ENCODE assay signal across 30 cellular contexts in the genomic region with DNA sequence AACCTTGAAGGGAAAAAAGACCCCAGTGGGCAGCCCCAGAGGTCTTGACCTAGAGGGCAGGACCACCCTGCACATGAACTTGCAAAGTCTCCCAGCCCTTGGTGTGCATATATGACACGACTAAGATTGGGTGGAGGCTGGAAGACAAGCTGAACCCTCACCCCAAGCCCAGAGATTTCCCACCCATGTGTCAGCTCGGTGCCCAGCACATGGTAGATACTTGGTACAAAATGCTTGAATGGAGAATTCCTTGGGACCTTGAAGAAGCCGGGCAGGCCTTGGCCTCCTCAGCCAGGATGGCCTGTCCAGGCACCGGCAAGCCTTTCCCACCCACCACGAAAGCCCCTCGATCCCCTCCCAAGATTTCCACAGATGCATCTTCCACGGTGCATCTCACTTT. TPM values are rescaled to one million over a fixed set of nuclear protein-coding genes. Genes with fewer than 3 reads are reported as not detected.
A peak's percentile ranks its signal among the peaks of the same experiment; 100 is the strongest.
DNase-seq lines count a peak whose midpoint lies in the region; ATAC-seq, FAIRE-seq and TF ChIP-seq lines count a peak whose summit lies in the region.
"Had no signal": no experiment of that assay in that cellular context is flagged by ENCODE, and none has a peak within 500 bp of the region (broad histone marks: within the 10 kb centered on the region; RNA-seq: fewer than 3 reads in every experiment).

No MANE protein-coding gene starts in this region.

- no peak for DNase-seq in HepG2 (ENCODE audit: low spot score)
- DNase-seq in right lobe of liver, result no peak
- no peak for DNase-seq in bronchial epithelial cell (ENCODE audit: low read depth)
- no peak for DNase-seq in central memory CD4-positive, alpha-beta T cell
- no peak for DNase-seq in H4 (ENCODE audit: low spot score)
- DNase-seq: 8988T; ACHN; BE2C; C1 segment of cervical spinal cord; CD4-positive, alpha-beta memory T cell; CD4-positive, CD25-positive, alpha-beta regulatory T cell; CD8-positive, alpha-beta memory T cell; COR-L47; DMS 273 treated with DMSO at 0.1 percent for 48 hours; DMS153; DMS53; DMS79; DND-41; EL; GDM1 had no signal

- FAIRE-seq in HepG2 (lab: Jason Lieb, UNC) (no peak), bronchial epithelial cell (lab: Jason Lieb, UNC) (peak; percentile 89)
- FAIRE-seq: A204.1, GM12878, GM12892, GM18507 had no signal

- CTCF ChIA-PET in HepG2 (lab: Yijun Ruan, JAX; ENCODE audit: low intra/inter-chr PET ratio, low total read pairs), result no interaction called here

- in situ Hi-C loops in HepG2 (cut with HindIII; ENCODE audit: extremely low pct_ligation_motif_present, low pct_unique_long_range_greater_than_20kb), result no loop called here

- TF ChIP-seq POLR2A in HepG2 (IDR thresholded peaks at IDR 0.05; ENCODE audit: insufficient read depth in 1 of 2, low read depth in 2 of 2, low read length in 2 of 2) (no peak), right lobe of liver (IDR thresholded peaks at IDR 0.05) (no peak)

- TF ChIP-seq EP300 in HepG2 (IDR thresholded peaks at IDR 0.05; ENCODE audit: low read depth in 2 of 2, low read length in 2 of 2) (no peak), HepG2 (CRISPR knock-in tag; IDR thresholded peaks at IDR 0.05; ENCODE audit: borderline replicate concordance) (no peak)

- no TSS peak for BruUV-seq in HepG2 (replicated peaks; lab: Mats Ljungman, UMichigan)

- WGBS in HepG2 (ENCODE audit: low lambda C conversion rate), result 24% methylated on average over 7 of the region's 7 CpGs
- WGBS in right lobe of liver (ENCODE audit: insufficient coverage, low coverage, low lambda C conversion rate, missing lambda C conversion rate), result 33% methylated on average over 3 of the region's 7 CpGs

- no peak for TF ChIP-seq RAD21 in HepG2 (CRISPR knock-in tag; IDR thresholded peaks at IDR 0.05)

- no peaks in the 10 kb centered on the region for H4K20me1 ChIP-seq in HepG2 (ENCODE audit: insufficient read depth, low read length)
- H4K20me1 ChIP-seq: BLaER1 had no signal

- no peaks in the 10 kb centered on the region for H3K36me3 ChIP-seq in HepG2 (replicated peaks in 1 of 2; ENCODE audit: control insufficient read depth in 1 of 2, insufficient read depth in 2 of 2, low read length in 2 of 2)
- no peaks in the 10 kb centered on the region for H3K36me3 ChIP-seq in right lobe of liver
- no peaks in the 10 kb centered on the region for H3K36me3 ChIP-seq in bronchial epithelial cell (ENCODE audit: control insufficient read depth, insufficient read depth, low read length)
- H3K36me3 ChIP-seq: BE2C, BLaER1 had no signal

- no peak overlapping the region for H2AFZ ChIP-seq in HepG2 (ENCODE audit: low read length)

- H3K79me2 ChIP-seq in HepG2 (ENCODE audit: insufficient read depth, low read length), result no peaks in the 10 kb centered on the region

- H3K4me3 ChIP-seq in HepG2 (replicated peaks in 1 of 3; ENCODE audit: insufficient read depth in 1 of 3, low read depth in 2 of 3, low read length in 3 of 3) (no peak overlapping the region), right lobe of liver (no peak overlapping the region), bronchial epithelial cell (ENCODE audit: low read depth, low read length) (no peak overlapping the region)
- H3K4me3 ChIP-seq: BLaER1, GM12878 had no signal

- intact Hi-C loops in HepG2 (cut with micrococcal nuclease; ENCODE audit: unreplicated experiment) (no loop called here), right lobe of liver (cut with DNase I) (no loop called here)

- peaks cover 16% of the 10 kb centered on the region for H3K4me1 ChIP-seq in HepG2 (ENCODE audit: insufficient read depth, low read length)
- no peaks in the 10 kb centered on the region for H3K4me1 ChIP-seq in right lobe of liver
- H3K4me1 ChIP-seq: BE2C had no signal

- no peak overlapping the region for H3K9ac ChIP-seq in HepG2 (ENCODE audit: insufficient read depth, low read depth, low read length)
- H3K9ac ChIP-seq: BLaER1 had no signal

- H3K27ac ChIP-seq in HepG2 (ENCODE audit: extremely low read length, insufficient read depth, low read length) (no peak overlapping the region), right lobe of liver (no peak overlapping the region)
- H3K27ac ChIP-seq: BLaER1 had no signal

- H3K4me2 ChIP-seq in HepG2 (ENCODE audit: low read depth, low read length), result no peak overlapping the region
- H3K4me2 ChIP-seq: BLaER1 had no signal

- H3K27me3 ChIP-seq in HepG2 (ENCODE audit: control insufficient read depth in 1 of 2, insufficient read depth in 2 of 2, low read length in 2 of 2), result peaks cover 14 to 53% of the 10 kb centered on the region in 2 experiments
- H3K27me3 ChIP-seq in right lobe of liver, result no peaks in the 10 kb centered on the region
- H3K27me3 ChIP-seq in bronchial epithelial cell (ENCODE audit: control insufficient read depth, insufficient read depth, low read length), result no peaks in the 10 kb centered on the region
- H3K27me3 ChIP-seq: BLaER1 had no signal

- TF ChIP-seq CTCF in HepG2 (CRISPR knock-in tag; IDR thresholded peaks at IDR 0.05), result no peak
- no peak for TF ChIP-seq CTCF in right lobe of liver (IDR thresholded peaks at IDR 0.05)
- no peak for TF ChIP-seq CTCF in bronchial epithelial cell (IDR thresholded peaks at IDR 0.05; ENCODE audit: insufficient read depth, low read length, severe bottlenecking)

- ATAC-seq in HepG2, result no peak
- ATAC-seq in right lobe of liver, result no peak
- ATAC-seq: GM12878 had no signal

- POLR2A ChIA-PET in HepG2 (lab: Yijun Ruan, JAX), result no interaction called here

- H3K9me3 ChIP-seq in HepG2 (ENCODE audit: low read length) (no peaks in the 10 kb centered on the region), right lobe of liver (no peaks in the 10 kb centered on the region)
- H3K9me3 ChIP-seq: BE2C, BLaER1 had no signal

TF ChIP-seq in HepG2, 621 proteins besides CTCF, POLR2A, EP300 and RAD21:
- TF ChIP-seq ZEB1 (IDR thresholded peaks at IDR 0.05; ENCODE audit: insufficient replicate concordance, low read depth) (no peak), CREB1 (IDR thresholded peaks at IDR 0.05) (no peak), CREB1 (CRISPR knock-in tag; IDR thresholded peaks at IDR 0.05) (no peak)
- TF ChIP-seq, protein P1, sequence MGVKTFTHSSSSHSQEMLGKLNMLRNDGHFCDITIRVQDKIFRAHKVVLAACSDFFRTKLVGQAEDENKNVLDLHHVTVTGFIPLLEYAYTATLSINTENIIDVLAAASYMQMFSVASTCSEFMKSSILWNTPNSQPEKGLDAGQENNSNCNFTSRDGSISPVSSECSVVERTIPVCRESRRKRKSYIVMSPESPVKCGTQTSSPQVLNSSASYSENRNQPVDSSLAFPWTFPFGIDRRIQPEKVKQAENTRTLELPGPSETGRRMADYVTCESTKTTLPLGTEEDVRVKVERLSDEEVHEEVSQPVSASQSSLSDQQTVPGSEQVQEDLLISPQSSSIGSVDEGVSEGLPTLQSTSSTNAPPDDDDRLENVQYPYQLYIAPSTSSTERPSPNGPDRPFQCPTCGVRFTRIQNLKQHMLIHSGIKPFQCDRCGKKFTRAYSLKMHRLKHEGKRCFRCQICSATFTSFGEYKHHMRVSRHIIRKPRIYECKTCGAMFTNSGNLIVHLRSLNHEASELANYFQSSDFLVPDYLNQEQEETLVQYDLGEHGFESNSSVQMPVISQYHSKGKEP (CRISPR knock-in tag; IDR thresholded peaks at IDR 0.05), result no peak
- TF ChIP-seq, protein P2, sequence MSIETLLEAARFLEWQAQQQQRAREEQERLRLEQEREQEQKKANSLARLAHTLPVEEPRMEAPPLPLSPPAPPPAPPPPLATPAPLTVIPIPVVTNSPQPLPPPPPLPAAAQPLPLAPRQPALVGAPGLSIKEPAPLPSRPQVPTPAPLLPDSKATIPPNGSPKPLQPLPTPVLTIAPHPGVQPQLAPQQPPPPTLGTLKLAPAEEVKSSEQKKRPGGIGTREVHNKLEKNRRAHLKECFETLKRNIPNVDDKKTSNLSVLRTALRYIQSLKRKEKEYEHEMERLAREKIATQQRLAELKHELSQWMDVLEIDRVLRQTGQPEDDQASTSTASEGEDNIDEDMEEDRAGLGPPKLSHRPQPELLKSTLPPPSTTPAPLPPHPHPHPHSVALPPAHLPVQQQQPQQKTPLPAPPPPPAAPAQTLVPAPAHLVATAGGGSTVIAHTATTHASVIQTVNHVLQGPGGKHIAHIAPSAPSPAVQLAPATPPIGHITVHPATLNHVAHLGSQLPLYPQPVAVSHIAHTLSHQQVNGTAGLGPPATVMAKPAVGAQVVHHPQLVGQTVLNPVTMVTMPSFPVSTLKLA (IDR thresholded peaks at IDR 0.05), result peak; percentile 99

RNA-seq across cellular contexts. Expression of a gene that starts 50.6 kb away (rescaled TPM):
- 0.18 and 0.82 TPM in 2 replicates for total RNA-seq in HepG2 (2016; rRNA removed; fragmentation: Illumina TruSeq; extraction: Trizol)
- total RNA-seq in HepG2 (2016; cell fraction: cytosol; rRNA removed; fragmentation: Illumina TruSeq; extraction: Trizol; ENCODE audit: low read depth), result 0.18 TPM in 1 of 2 replicates, not detected in the other
- total RNA-seq in HepG2 (2016; cell fraction: insoluble cytoplasmic fraction; rRNA removed; fragmentation: Illumina TruSeq; extraction: Trizol), result 0.34 and 0.56 TPM in 2 replicates
- total RNA-seq in HepG2 (2016; cell fraction: membrane; rRNA removed; fragmentation: Illumina TruSeq; extraction: Trizol), result 0.28 TPM in 2 replicates
- 0.59 and 0.75 TPM in 2 replicates for total RNA-seq in HepG2 (2016; cell fraction: nucleus; rRNA removed; fragmentation: Illumina TruSeq; extraction: Trizol)
- 4.4 and 9.2 TPM in 2 replicates for polyA plus RNA-seq in HepG2 (2011; rRNA removed)
- 3.2 and 5.0 TPM in 2 replicates for polyA plus RNA-seq in HepG2 (2011; cell fraction: cytosol; rRNA removed)
- 5.1 and 7.3 TPM in 2 replicates for polyA plus RNA-seq in HepG2 (2011; cell fraction: nucleus; rRNA removed)
- 7.9 and 12.0 TPM in 2 replicates for polyA plus RNA-seq in HepG2 (2012)
- polyA plus RNA-seq in HepG2 (2016; cell fraction: cytosol; fragmentation: Illumina TruSeq; extraction: Trizol; ENCODE audit: low read depth), result 0.26 and 0.36 TPM in 2 replicates
- 0.54 and 0.91 TPM in 2 replicates for polyA plus RNA-seq in HepG2 (2016; cell fraction: insoluble cytoplasmic fraction; fragmentation: Illumina TruSeq; extraction: Trizol; ENCODE audit: low read depth)
- polyA plus RNA-seq in HepG2 (2016; cell fraction: membrane; fragmentation: Illumina TruSeq; extraction: Trizol; ENCODE audit: low read depth), result 0.17 and 0.40 TPM in 2 replicates
- polyA plus RNA-seq in HepG2 (2016; cell fraction: nucleus; fragmentation: Illumina TruSeq; extraction: Trizol; ENCODE audit: insufficient read depth, low read depth), result 0.97 and 1.00 TPM in 2 replicates
- 3.7 TPM in 1 of 2 replicates, not detected in the other for polyA minus RNA-seq in HepG2 (2011; rRNA and poly(A)+ RNA removed; ENCODE audit: low replicate concordance)
- polyA minus RNA-seq in HepG2 (2011; cell fraction: cytosol; rRNA and poly(A)+ RNA removed), result 0.44 and 1.6 TPM in 2 replicates
- polyA minus RNA-seq in HepG2 (2011; cell fraction: nucleus; rRNA and poly(A)+ RNA removed), result 1.7 and 2.0 TPM in 2 replicates
- total RNA-seq in right lobe of liver, result not detected
- total RNA-seq in bronchial epithelial cell, result not detected in 2 replicates
- total RNA-seq in H4 (2014; rRNA removed; shearing (Covaris generic)), result 0.56 and 0.76 TPM in 2 replicates
- total RNA-seq: A673; CD4-positive, alpha-beta memory T cell; CD4-positive, CD25-positive, alpha-beta regulatory T cell; CD8-positive, alpha-beta memory T cell; Daoy; G401 had no signal
- polyA plus RNA-seq: AG04450; CD14-positive monocyte; CD4-positive, alpha-beta memory T cell; CD4-positive, CD25-positive, alpha-beta regulatory T cell; CD8-positive, alpha-beta memory T cell; GM12878 had no signal
